ENCODE assay signal across 23 cellular contexts in genomic region chr16:48740964-48741363, GRCh38.
"Had no signal": no experiment of that assay in that cellular context is flagged by ENCODE, and none has a peak within 500 bp of the region (broad histone marks: within the 10 kb centered on the region; RNA-seq: fewer than 3 reads in every experiment).

No MANE protein-coding gene starts in this region.

- H3K4me1 ChIP-seq: colonic mucosa, esophagus muscularis mucosa, esophagus squamous epithelium, foreskin keratinocyte, gastrocnemius medialis, gastroesophageal sphincter, heart left ventricle, heart right ventricle had no signal

- H3K4me3 ChIP-seq: colonic mucosa, coronary artery, dorsolateral prefrontal cortex, esophagus muscularis mucosa, esophagus squamous epithelium, gastrocnemius medialis, gastroesophageal sphincter, heart left ventricle, heart right ventricle had no signal

- H3K27me3 ChIP-seq: colonic mucosa, esophagus muscularis mucosa, esophagus squamous epithelium, foreskin keratinocyte, gastrocnemius medialis, gastroesophageal sphincter, heart left ventricle, heart right ventricle had no signal

- H3K36me3 ChIP-seq: colonic mucosa, esophagus muscularis mucosa, esophagus squamous epithelium, gastrocnemius medialis, gastroesophageal sphincter, heart left ventricle, heart right ventricle had no signal

- H3K9me3 ChIP-seq: colonic mucosa, gastrocnemius medialis had no signal

- H3K27ac ChIP-seq: colonic mucosa, coronary artery, dorsolateral prefrontal cortex, epithelial cell of prostate, esophagus muscularis mucosa, esophagus squamous epithelium, foreskin keratinocyte, gastrocnemius medialis, gastroesophageal sphincter, heart left ventricle, heart right ventricle had no signal

- DNase-seq: colonic mucosa; cortex of kidney; dermis blood vessel endothelial cell; dorsolateral prefrontal cortex; effector CD4-positive, alpha-beta T cell; effector CD8-positive, alpha-beta T cell; effector memory CD4-positive, alpha-beta T cell; effector memory CD8-positive, alpha-beta T cell; endodermal cell; erythroblast; esophagus squamous epithelium; foreskin fibroblast; foreskin keratinocyte; foreskin melanocyte; gastrocnemius medialis; glutamatergic neuron; head of caudate nucleus; heart left ventricle; heart right ventricle had no signal
